ENCODE assay signal across 1 cellular context in genomic region chr17:7356072-7356549, GRCh38.
A peak's percentile ranks its signal among the peaks of the same experiment; 100 is the strongest.
TF ChIP-seq lines count a peak whose summit lies in the region.

No MANE protein-coding gene starts in this region.

TF ChIP-seq in K562, 482 proteins besides CTCF, POLR2A, EP300 and RAD21 (continued from another document and continues in another):
- TF ChIP-seq TSHZ1 (CRISPR knock-in tag; IDR thresholded peaks at IDR 0.05) (no peak), MAX (CRISPR knock-in tag; IDR thresholded peaks at IDR 0.05) (0 out of 2 replicates have a peak, but pooled peaks have one; percentile 29), GABPA (tag; conservative IDR thresholded peaks at IDR 0.05; ENCODE audit: low read depth) (no peak), ZBTB43 (CRISPR knock-in tag; IDR thresholded peaks at IDR 0.05) (no peak), PCBP2 (IDR thresholded peaks at IDR 0.05; ENCODE audit: low read depth, low read length, poor library complexity, severe bottlenecking) (no peak), ATF2 (CRISPR knock-in tag; IDR thresholded peaks at IDR 0.05) (no peak), ZBED1 (IDR thresholded peaks at IDR 0.05) (no peak), MCM5 (IDR thresholded peaks at IDR 0.05; ENCODE audit: low read depth) (no peak), SMAD3 (CRISPR knock-in tag; conservative IDR thresholded peaks at IDR 0.05) (no peak), XRCC3 (IDR thresholded peaks at IDR 0.05) (no peak), PURB (CRISPR knock-in tag; IDR thresholded peaks at IDR 0.05; ENCODE audit: low read depth) (no peak), ZNF830 (CRISPR knock-in tag; IDR thresholded peaks at IDR 0.05) (no peak), NFE2 (IDR thresholded peaks at IDR 0.05; ENCODE audit: low read depth) (no peak), ESRRB (CRISPR knock-in tag; IDR thresholded peaks at IDR 0.05; ENCODE audit: borderline replicate concordance) (no peak), MYNN (IDR thresholded peaks at IDR 0.05) (no peak), MYNN (CRISPR knock-in tag; IDR thresholded peaks at IDR 0.05) (no peak), KLF1 (tag; IDR thresholded peaks at IDR 0.05) (no peak), ZNF408 (CRISPR knock-in tag; IDR thresholded peaks at IDR 0.05; ENCODE audit: low read depth) (no peak), KDM5B (IDR thresholded peaks at IDR 0.05; ENCODE audit: insufficient replicate concordance, low read depth, low read length) (no peak), ETV5 (CRISPR knock-in tag; IDR thresholded peaks at IDR 0.05; ENCODE audit: low read depth) (no peak), ZNF324 (CRISPR knock-in tag; IDR thresholded peaks at IDR 0.05) (no peak), BACH1 (tag; IDR thresholded peaks at IDR 0.05) (no peak), ZBTB9 (CRISPR knock-in tag; IDR thresholded peaks at IDR 0.05) (no peak), NRF1 (conservative IDR thresholded peaks at IDR 0.05 in 1 of 2, IDR thresholded peaks at IDR 0.05 in 1 of 2) (no peak), STAG1 (CRISPR knock-in tag; IDR thresholded peaks at IDR 0.05; ENCODE audit: borderline replicate concordance) (peak; percentile 77), SP1 (CRISPR knock-in tag; IDR thresholded peaks at IDR 0.05) (peak; percentile 61; the same call in 1 of the 2 replicates), ZNF76 (CRISPR knock-in tag; IDR thresholded peaks at IDR 0.05; ENCODE audit: borderline replicate concordance) (no peak), SRSF7 (optimal IDR thresholded peaks at IDR 0.05; ENCODE audit: low read depth, low read length) (no peak), ELK3 (CRISPR knock-in tag; IDR thresholded peaks at IDR 0.05) (no peak), HMG20B (CRISPR knock-in tag; IDR thresholded peaks at IDR 0.05) (no peak), ZNF57 (CRISPR knock-in tag; IDR thresholded peaks at IDR 0.05) (no peak), SMARCB1 (IDR thresholded peaks at IDR 0.05; ENCODE audit: insufficient read length, low read depth) (no peak), NR2C2 (CRISPR knock-in tag; IDR thresholded peaks at IDR 0.05) (no peak), NR2C2 (tag; IDR thresholded peaks at IDR 0.05) (no peak), ZNF232 (CRISPR knock-in tag; IDR thresholded peaks at IDR 0.05) (no peak), IRF2 (CRISPR knock-in tag; IDR thresholded peaks at IDR 0.05) (no peak), ZNF121 (CRISPR knock-in tag; conservative IDR thresholded peaks at IDR 0.05) (no peak), CREB1 (IDR thresholded peaks at IDR 0.05) (no peak), CREB1 (CRISPR knock-in tag; IDR thresholded peaks at IDR 0.05) (no peak), ESRRA (IDR thresholded peaks at IDR 0.05; ENCODE audit: borderline replicate concordance, low read depth) (no peak)
- TF ChIP-seq, protein P1, sequence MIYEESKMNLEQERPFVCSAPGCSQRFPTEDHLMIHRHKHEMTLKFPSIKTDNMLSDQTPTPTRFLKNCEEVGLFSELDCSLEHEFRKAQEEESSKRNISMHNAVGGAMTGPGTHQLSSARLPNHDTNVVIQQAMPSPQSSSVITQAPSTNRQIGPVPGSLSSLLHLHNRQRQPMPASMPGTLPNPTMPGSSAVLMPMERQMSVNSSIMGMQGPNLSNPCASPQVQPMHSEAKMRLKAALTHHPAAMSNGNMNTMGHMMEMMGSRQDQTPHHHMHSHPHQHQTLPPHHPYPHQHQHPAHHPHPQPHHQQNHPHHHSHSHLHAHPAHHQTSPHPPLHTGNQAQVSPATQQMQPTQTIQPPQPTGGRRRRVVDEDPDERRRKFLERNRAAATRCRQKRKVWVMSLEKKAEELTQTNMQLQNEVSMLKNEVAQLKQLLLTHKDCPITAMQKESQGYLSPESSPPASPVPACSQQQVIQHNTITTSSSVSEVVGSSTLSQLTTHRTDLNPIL (CRISPR knock-in tag; IDR thresholded peaks at IDR 0.05): no peak
- TF ChIP-seq, protein P2, sequence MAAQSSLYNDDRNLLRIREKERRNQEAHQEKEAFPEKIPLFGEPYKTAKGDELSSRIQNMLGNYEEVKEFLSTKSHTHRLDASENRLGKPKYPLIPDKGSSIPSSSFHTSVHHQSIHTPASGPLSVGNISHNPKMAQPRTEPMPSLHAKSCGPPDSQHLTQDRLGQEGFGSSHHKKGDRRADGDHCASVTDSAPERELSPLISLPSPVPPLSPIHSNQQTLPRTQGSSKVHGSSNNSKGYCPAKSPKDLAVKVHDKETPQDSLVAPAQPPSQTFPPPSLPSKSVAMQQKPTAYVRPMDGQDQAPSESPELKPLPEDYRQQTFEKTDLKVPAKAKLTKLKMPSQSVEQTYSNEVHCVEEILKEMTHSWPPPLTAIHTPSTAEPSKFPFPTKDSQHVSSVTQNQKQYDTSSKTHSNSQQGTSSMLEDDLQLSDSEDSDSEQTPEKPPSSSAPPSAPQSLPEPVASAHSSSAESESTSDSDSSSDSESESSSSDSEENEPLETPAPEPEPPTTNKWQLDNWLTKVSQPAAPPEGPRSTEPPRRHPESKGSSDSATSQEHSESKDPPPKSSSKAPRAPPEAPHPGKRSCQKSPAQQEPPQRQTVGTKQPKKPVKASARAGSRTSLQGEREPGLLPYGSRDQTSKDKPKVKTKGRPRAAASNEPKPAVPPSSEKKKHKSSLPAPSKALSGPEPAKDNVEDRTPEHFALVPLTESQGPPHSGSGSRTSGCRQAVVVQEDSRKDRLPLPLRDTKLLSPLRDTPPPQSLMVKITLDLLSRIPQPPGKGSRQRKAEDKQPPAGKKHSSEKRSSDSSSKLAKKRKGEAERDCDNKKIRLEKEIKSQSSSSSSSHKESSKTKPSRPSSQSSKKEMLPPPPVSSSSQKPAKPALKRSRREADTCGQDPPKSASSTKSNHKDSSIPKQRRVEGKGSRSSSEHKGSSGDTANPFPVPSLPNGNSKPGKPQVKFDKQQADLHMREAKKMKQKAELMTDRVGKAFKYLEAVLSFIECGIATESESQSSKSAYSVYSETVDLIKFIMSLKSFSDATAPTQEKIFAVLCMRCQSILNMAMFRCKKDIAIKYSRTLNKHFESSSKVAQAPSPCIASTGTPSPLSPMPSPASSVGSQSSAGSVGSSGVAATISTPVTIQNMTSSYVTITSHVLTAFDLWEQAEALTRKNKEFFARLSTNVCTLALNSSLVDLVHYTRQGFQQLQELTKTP (IDR thresholded peaks at IDR 0.05; ENCODE audit: low read depth in 1 of 2, partially characterized antibody in 2 of 2): no peak
- TF ChIP-seq, protein P3, sequence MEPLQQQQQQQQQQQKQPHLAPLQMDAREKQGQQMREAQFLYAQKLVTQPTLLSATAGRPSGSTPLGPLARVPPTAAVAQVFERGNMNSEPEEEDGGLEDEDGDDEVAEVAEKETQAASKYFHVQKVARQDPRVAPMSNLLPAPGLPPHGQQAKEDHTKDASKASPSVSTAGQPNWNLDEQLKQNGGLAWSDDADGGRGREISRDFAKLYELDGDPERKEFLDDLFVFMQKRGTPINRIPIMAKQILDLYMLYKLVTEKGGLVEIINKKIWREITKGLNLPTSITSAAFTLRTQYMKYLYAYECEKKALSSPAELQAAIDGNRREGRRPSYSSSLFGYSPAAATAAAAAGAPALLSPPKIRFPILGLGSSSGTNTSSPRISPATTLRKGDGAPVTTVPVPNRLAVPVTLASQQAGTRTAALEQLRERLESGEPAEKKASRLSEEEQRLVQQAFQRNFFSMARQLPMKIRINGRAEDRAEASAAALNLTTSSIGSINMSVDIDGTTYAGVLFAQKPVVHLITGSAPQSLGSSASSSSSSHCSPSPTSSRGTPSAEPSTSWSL (CRISPR knock-in tag; IDR thresholded peaks at IDR 0.05; ENCODE audit: borderline replicate concordance): no peak
- TF ChIP-seq, protein P4, sequence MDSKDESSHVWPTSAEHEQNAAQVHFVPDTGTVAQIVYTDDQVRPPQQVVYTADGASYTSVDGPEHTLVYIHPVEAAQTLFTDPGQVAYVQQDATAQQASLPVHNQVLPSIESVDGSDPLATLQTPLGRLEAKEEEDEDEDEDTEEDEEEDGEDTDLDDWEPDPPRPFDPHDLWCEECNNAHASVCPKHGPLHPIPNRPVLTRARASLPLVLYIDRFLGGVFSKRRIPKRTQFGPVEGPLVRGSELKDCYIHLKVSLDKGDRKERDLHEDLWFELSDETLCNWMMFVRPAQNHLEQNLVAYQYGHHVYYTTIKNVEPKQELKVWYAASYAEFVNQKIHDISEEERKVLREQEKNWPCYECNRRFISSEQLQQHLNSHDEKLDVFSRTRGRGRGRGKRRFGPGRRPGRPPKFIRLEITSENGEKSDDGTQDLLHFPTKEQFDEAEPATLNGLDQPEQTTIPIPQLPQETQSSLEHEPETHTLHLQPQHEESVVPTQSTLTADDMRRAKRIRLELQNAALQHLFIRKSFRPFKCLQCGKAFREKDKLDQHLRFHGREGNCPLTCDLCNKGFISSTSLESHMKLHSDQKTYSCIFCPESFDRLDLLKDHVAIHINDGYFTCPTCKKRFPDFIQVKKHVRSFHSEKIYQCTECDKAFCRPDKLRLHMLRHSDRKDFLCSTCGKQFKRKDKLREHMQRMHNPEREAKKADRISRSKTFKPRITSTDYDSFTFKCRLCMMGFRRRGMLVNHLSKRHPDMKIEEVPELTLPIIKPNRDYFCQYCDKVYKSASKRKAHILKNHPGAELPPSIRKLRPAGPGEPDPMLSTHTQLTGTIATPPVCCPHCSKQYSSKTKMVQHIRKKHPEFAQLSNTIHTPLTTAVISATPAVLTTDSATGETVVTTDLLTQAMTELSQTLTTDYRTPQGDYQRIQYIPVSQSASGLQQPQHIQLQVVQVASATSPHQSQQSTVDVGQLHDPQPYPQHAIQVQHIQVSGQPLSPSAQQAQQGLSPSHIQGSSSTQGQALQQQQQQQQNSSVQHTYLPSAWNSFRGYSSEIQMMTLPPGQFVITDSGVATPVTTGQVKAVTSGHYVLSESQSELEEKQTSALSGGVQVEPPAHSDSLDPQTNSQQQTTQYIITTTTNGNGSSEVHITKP (IDR thresholded peaks at IDR 0.05; ENCODE audit: partially characterized antibody): no peak
